Comparison of ENCODE assay signal across 10 cellular contexts in genomic region chr18:45014047-45014501, GRCh38.
A peak's percentile ranks its signal among the peaks of the same experiment; 100 is the strongest.
DNase-seq lines count a peak whose midpoint lies in the region; ATAC-seq and TF ChIP-seq lines count a peak whose summit lies in the region.
"Had no signal": no experiment of that assay in that cellular context is flagged by ENCODE, and none has a peak within 500 bp of the region (broad histone marks: within the 10 kb centered on the region; RNA-seq: fewer than 3 reads in every experiment).

No MANE protein-coding gene starts in this region.

- H3K27ac Mint-ChIP-seq in glutamatergic neuron (ENCODE audit: unreplicated experiment) = peak overlapping the region; percentile 62

- peak overlapping the region; percentile 19 for H3K27ac ChIP-seq in RWPE2 (ENCODE audit: poor library complexity, severe bottlenecking)

- DNase-seq in GM04504 (ENCODE audit: low read depth) = peak; percentile 62
- no peak for DNase-seq in RWPE2 (ENCODE audit: low spot score)
- no peak for DNase-seq in glutamatergic neuron
- DNase-seq in retinal pigment epithelial cell (ENCODE audit: low read depth) = peak; percentile 74
- no peak for DNase-seq in omental fat pad (ENCODE audit: low spot score)
- DNase-seq in BE2C = no peak
- no peak for DNase-seq in NCI-H1436 treated with DMSO at 0.1 percent for 48 hours (lab: John Stamatoyannopoulos, UW)
- DNase-seq: activated T-cell treated with anti-CD3 and anti-CD28 coated beads, Interleukin-2, amount 50 U/mL, for 48 hours; NCI-H146 had no signal

- peaks cover 3% of the 10 kb centered on the region for H3K9me3 Mint-ChIP-seq in glutamatergic neuron (ENCODE audit: unreplicated experiment)

- ATAC-seq in RWPE2 (ENCODE audit: low read depth) (peak; percentile 71), omental fat pad (ENCODE audit: low FRiP score) (no peak), HG03159 (IDR thresholded peaks at IDR 0.05; ENCODE audit: unreplicated experiment) (no peak)

- H3K36me3 Mint-ChIP-seq in glutamatergic neuron (ENCODE audit: unreplicated experiment) = no peaks in the 10 kb centered on the region

- peaks cover 44% of the 10 kb centered on the region for H3K4me1 Mint-ChIP-seq in glutamatergic neuron (ENCODE audit: low read depth, unreplicated experiment)

- H3K4me3 Mint-ChIP-seq in glutamatergic neuron (ENCODE audit: unreplicated experiment) = no peak overlapping the region

- no peaks in the 10 kb centered on the region for H3K36me3 ChIP-seq in RWPE2 (ENCODE audit: low read depth)
- H3K36me3 ChIP-seq in BE2C = no peaks in the 10 kb centered on the region

- TF ChIP-seq CTCF in RWPE2 (IDR thresholded peaks at IDR 0.05; ENCODE audit: poor library complexity, severe bottlenecking) (no peak), glutamatergic neuron (IDR thresholded peaks at IDR 0.05; ENCODE audit: partially characterized antibody, unreplicated experiment) (no peak), retinal pigment epithelial cell (conservative IDR thresholded peaks at IDR 0.05; ENCODE audit: low read depth, low read length) (peak; percentile 73), omental fat pad (IDR thresholded peaks at IDR 0.05) (no peak), BE2C (IDR thresholded peaks at IDR 0.05; ENCODE audit: low read depth, low read length) (no peak)

- H3K4me1 ChIP-seq in RWPE2 (ENCODE audit: insufficient read depth, poor library complexity, severe bottlenecking) (peaks cover 19% of the 10 kb centered on the region), BE2C (peaks cover 8% of the 10 kb centered on the region)

- no peaks in the 10 kb centered on the region for H3K9me3 ChIP-seq in RWPE2 (ENCODE audit: severe bottlenecking)
- no peaks in the 10 kb centered on the region for H3K9me3 ChIP-seq in BE2C

- no peaks in the 10 kb centered on the region for H3K27me3 ChIP-seq in RWPE2 (ENCODE audit: insufficient read depth, poor library complexity, severe bottlenecking)
- no peaks in the 10 kb centered on the region for H3K27me3 ChIP-seq in BE2C

- H3K27me3 Mint-ChIP-seq in glutamatergic neuron (ENCODE audit: unreplicated experiment) = peaks cover 4% of the 10 kb centered on the region

- no peak overlapping the region for H3K4me3 ChIP-seq in RWPE2 (ENCODE audit: severe bottlenecking)
- no peak overlapping the region for H3K4me3 ChIP-seq in retinal pigment epithelial cell (ENCODE audit: low read length)
- H3K4me3 ChIP-seq in BE2C (ENCODE audit: low read depth, low read length) = no peak overlapping the region

Comparison
In these comparisons a context has a peak if more than half of its experiments do, and no peak if none do; other contexts are left out.
1. DNase-seq: peak in GM04504 (single experiment) and retinal pigment epithelial cell (single experiment); none in RWPE2 (single experiment), glutamatergic neuron (single experiment), omental fat pad (single experiment), BE2C (single experiment) and NCI-H1436 treated with DMSO at 0.1 percent for 48 hours (single experiment).